In the genomic region with DNA sequence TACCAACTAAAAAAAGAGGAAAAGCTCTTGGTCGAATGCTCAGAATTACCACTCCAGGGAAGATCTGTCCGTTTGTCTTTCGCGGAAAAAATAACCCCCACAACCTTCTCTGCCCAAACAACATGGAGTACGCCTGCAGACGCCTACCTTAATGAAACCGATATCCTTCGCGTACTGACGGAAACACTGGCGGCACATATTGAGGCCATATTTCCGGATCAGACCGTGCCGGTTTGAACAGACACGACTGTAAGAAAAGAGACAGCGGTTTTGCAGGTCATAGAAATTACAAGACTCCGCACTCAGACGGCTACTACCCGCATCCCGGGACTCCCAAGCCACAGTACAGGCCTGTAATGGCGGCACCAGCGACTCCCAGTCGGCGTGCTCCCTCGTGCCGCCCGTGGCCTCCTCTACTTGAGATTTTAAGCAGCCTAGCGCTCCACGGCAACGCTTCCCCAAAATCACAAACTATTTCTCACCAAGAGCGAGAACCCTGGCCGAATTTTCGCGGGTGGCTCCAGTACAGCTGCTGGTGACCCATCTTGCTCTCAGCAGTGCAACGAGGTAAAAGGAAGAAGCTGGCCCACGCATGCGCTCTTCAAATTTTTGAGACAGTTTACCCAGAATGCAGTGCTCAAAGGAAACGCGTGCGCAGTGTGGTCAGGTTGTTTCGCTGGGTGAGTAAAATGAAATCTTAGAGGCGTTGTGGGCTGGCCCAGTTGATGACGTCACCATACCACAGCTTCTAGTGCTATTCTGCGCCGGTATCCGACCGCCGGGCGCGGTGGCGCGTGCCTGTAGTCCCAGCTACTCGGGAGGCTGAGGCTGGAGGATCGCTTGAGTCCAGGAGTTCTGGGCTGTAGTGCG, we compare ENCODE assay signal across 8 cellular contexts. TPM values are rescaled to one million over a fixed set of nuclear protein-coding genes. Genes with fewer than 3 reads are reported as not detected.
DNase-seq lines count a peak whose midpoint lies in the region; ATAC-seq and TF ChIP-seq lines count a peak whose summit lies in the region.

A gene (minus strand): TSS at position 578 of the 870 bp plus-strand sequence. CDS start 34 bp downstream, at position 544.

- H4K20me1 ChIP-seq in DND-41 (ENCODE audit: insufficient read depth, low read length) (peaks cover 43% of the 10 kb centered on the region), GM23338 (replicated peaks; ENCODE audit: insufficient read depth) (peaks cover 39% of the 10 kb centered on the region)

- H3K4me3 Mint-ChIP-seq in GM23338 (peak within 1 kb of the TSS; percentile 94), naive B cell (peak within 1 kb of the TSS; percentile 90 to 99 (median 98))
- peak within 1 kb of the TSS; percentile 98 for H3K4me3 Mint-ChIP-seq in stimulated activated memory B cell treated with anti-CD40 and anti-IgM and Interleukin-4, amounts not matched to agents 10 μg/mL and 1 μg/mL and 100 μg/mL, for 72 hours

- H3K4me1 ChIP-seq in DND-41 (ENCODE audit: insufficient read depth, low read length): peaks cover 43% of the 10 kb centered on the region
- peaks cover 16% of the 10 kb centered on the region for H3K4me1 ChIP-seq in GM23338 (ENCODE audit: insufficient read depth)

- TF ChIP-seq CTCF in DND-41 (IDR thresholded peaks at IDR 0.05; ENCODE audit: borderline replicate concordance, extremely low read depth, low read length, poor library complexity, severe bottlenecking): no peak
- 0 out of 4 replicates have a peak, but pooled peaks of 1 of the 2 experiments have one; percentile 13 for TF ChIP-seq CTCF in GM23338 (conservative IDR thresholded peaks at IDR 0.05; ENCODE audit: low read depth in 2 of 2)

- H3K4me2 ChIP-seq in DND-41 (ENCODE audit: insufficient read depth, low read length): peak within 1 kb of the TSS; percentile 92
- peak within 1 kb of the TSS; percentile 95 for H3K4me2 ChIP-seq in GM23338

- H3K4me1 Mint-ChIP-seq in GM23338: peaks cover 26% of the 10 kb centered on the region
- peaks cover 31 to 55% (median 46%) of the 10 kb centered on the region in 3 donors for H3K4me1 Mint-ChIP-seq in naive B cell
- H3K4me1 Mint-ChIP-seq in stimulated activated memory B cell treated with anti-CD40 and anti-IgM and Interleukin-4, amounts not matched to agents 10 μg/mL and 1 μg/mL and 100 μg/mL, for 72 hours: peaks cover 38% of the 10 kb centered on the region

- H3K27ac ChIP-seq in DND-41 (ENCODE audit: low read length): peak within 1 kb of the TSS; percentile 98
- peak within 1 kb of the TSS; percentile 89 for H3K27ac ChIP-seq in GM23338 (ENCODE audit: low read depth)

- H3K27me3 Mint-ChIP-seq in GM23338 (ENCODE audit: insufficient read depth, low read depth, poor library complexity): peaks cover 43% of the 10 kb centered on the region
- no peaks in the 10 kb centered on the region for H3K27me3 Mint-ChIP-seq in naive B cell
- no peaks in the 10 kb centered on the region for H3K27me3 Mint-ChIP-seq in stimulated activated memory B cell treated with anti-CD40 and anti-IgM and Interleukin-4, amounts not matched to agents 10 μg/mL and 1 μg/mL and 100 μg/mL, for 72 hours

- peak within 1 kb of the TSS; percentile 91 for H3K9ac ChIP-seq in DND-41 (ENCODE audit: low read depth, low read length)

- H3F3A ChIP-seq in GM23338 (replicated peaks; ENCODE audit: low read depth): peaks cover 16% of the 10 kb centered on the region

- H3K27ac Mint-ChIP-seq in GM23338: peak within 1 kb of the TSS; percentile 100
- peak within 1 kb of the TSS; percentile 96 to 99 (median 99) for H3K27ac Mint-ChIP-seq in naive B cell
- H3K27ac Mint-ChIP-seq in stimulated activated memory B cell treated with anti-CD40 and anti-IgM and Interleukin-4, amounts not matched to agents 10 μg/mL and 1 μg/mL and 100 μg/mL, for 72 hours: peak within 1 kb of the TSS; percentile 99

- no peaks in the 10 kb centered on the region for H3K9me3 ChIP-seq in DND-41 (ENCODE audit: insufficient read depth, low read length, severe bottlenecking)

- no peaks in the 10 kb centered on the region for H3K9me2 ChIP-seq in GM23338 (ENCODE audit: insufficient read depth)

- H3K9me3 Mint-ChIP-seq in GM23338 (peaks cover 10% of the 10 kb centered on the region; the same call in 2 of the 3 replicates), naive B cell (peaks cover 0 to 2% (median 0%) of the 10 kb centered on the region in 7 donors)
- H3K9me3 Mint-ChIP-seq in stimulated activated memory B cell treated with anti-CD40 and anti-IgM and Interleukin-4, amounts not matched to agents 10 μg/mL and 1 μg/mL and 100 μg/mL, for 72 hours: no peaks in the 10 kb centered on the region

- ATAC-seq in DND-41 (ENCODE audit: insufficient read depth, low read depth) (peak; percentile 87), GM23338 (peak; percentile 83), naive B cell (ENCODE audit: low read depth in 2 of 2) (peak; percentile 90)
- peak; percentile 97 for ATAC-seq in stimulated activated memory B cell treated with anti-CD40 and anti-IgM and Interleukin-4, amounts not matched to agents 10 μg/mL and 1 μg/mL and 100 μg/mL, for 72 hours

- H2AFZ ChIP-seq in DND-41 (ENCODE audit: low read depth, low read length): peak within 1 kb of the TSS; percentile 82
- no peak within 1 kb of the TSS for H2AFZ ChIP-seq in GM23338

- H3K4me3 ChIP-seq in DND-41 (ENCODE audit: low read depth in 1 of 2, low read length in 2 of 2) (peak within 1 kb of the TSS; percentile 87 to 98), GM23338 (peak within 1 kb of the TSS; percentile 98)

- H3K36me3 Mint-ChIP-seq in GM23338 (ENCODE audit: low read depth) (peaks cover 54% of the 10 kb centered on the region), naive B cell (peaks cover 0 to 19% of the 10 kb centered on the region in 2 donors)
- H3K36me3 Mint-ChIP-seq in stimulated activated memory B cell treated with anti-CD40 and anti-IgM and Interleukin-4, amounts not matched to agents 10 μg/mL and 1 μg/mL and 100 μg/mL, for 72 hours: peaks cover 50% of the 10 kb centered on the region

- peaks cover 36% of the 10 kb centered on the region for H3K36me3 ChIP-seq in DND-41 (ENCODE audit: insufficient read depth, low read length)
- peaks cover 24% of the 10 kb centered on the region for H3K36me3 ChIP-seq in GM23338 (ENCODE audit: insufficient read depth)

- H3K79me2 ChIP-seq in DND-41 (ENCODE audit: insufficient read depth, low read length) (peaks cover 52% of the 10 kb centered on the region), GM23338 (replicated peaks; ENCODE audit: insufficient read depth) (peaks cover 52% of the 10 kb centered on the region)

- peak; percentile 99 for DNase-seq in DND-41
- peak; percentile 99 for DNase-seq in GM23338 (ENCODE audit: low spot score)
- DNase-seq in LHCN-M2 (ENCODE audit: low read depth): peak; percentile 99
- peak; percentile 97 for DNase-seq in RPMI8226
- DNase-seq in activated T-helper 1 cell treated with anti-CD3 and anti-CD28 coated beads, Interleukin-2, amount 50 U/mL, for 16 hours (ENCODE audit: low read depth in 1 of 2, low spot score in 1 of 2): peak; percentile 94 to 97
- DNase-seq in fibroblast of gingiva (ENCODE audit: low read depth): peak; percentile 98
- peak; percentile 98 for DNase-seq in naive B cell

- H3K27me3 ChIP-seq in DND-41 (ENCODE audit: insufficient read depth, low read length, poor library complexity) (no peaks in the 10 kb centered on the region), GM23338 (ENCODE audit: insufficient read depth) (no peaks in the 10 kb centered on the region)

TF ChIP-seq in GM23338, 12 proteins besides CTCF, POLR2A, EP300 and RAD21:
- peak; percentile 100 for TF ChIP-seq CREB1 (CRISPR knock-in tag; IDR thresholded peaks at IDR 0.05; ENCODE audit: low read depth)
- no peak for TF ChIP-seq JUNB (IDR thresholded peaks at IDR 0.05; ENCODE audit: unreplicated experiment)
- peak; percentile 98 for TF ChIP-seq POLR2AphosphoS5 (IDR thresholded peaks at IDR 0.05; ENCODE audit: low read depth)

RNA-seq across cellular contexts. Expression of the gene that starts here (rescaled TPM):
- total RNA-seq in GM23338 (2014; rRNA removed; shearing (Covaris generic)): 2,294 and 3,734 TPM in 2 replicates
- 2,556 and 2,560 TPM in 2 replicates for polyA plus RNA-seq in GM23338 (2016; fragmentation: Nextera tagmentation; extraction: Ambion mirVana)
- total RNA-seq in LHCN-M2 (2014; rRNA removed): 2,086 and 4,823 TPM in 2 replicates
- 4,196 TPM for polyA plus RNA-seq in LHCN-M2 (2012)
- polyA plus RNA-seq in naive B cell (ENCODE audit: low read depth in 6 of 6): 1,000 to 10,000 TPM; 5,522 to 9,273 (median 8,580) TPM

Comparison
In these comparisons a context has a peak if more than half of its experiments do, and no peak if none do; other contexts are left out.
1. Peak in every context shown above with its lines: DNase-seq, ATAC-seq, H3K4me3 ChIP-seq and H3K27ac ChIP-seq.